Comparison of ENCODE assay signal across 27 cellular contexts in the genomic region with DNA sequence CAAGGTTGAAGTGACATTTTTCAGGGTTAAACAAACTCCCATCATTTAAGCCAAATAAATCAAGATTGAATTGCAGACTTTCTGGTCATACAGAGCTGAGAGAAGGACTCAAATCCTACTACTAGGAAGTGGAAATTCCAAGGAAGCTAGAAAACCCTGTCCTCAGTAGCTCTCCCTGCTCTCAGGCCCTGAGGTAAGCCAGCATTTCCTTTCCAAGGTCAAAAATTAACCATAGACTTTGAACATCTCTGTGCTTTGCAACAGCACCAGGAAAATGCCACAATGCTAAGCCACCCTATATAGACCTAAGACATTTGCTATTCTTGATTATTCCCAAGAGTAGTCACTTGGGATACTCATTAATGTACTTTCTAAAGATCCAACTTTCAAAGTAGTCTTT. TPM values are rescaled to one million over a fixed set of nuclear protein-coding genes. Genes with fewer than 3 reads are reported as not detected.
A peak's percentile ranks its signal among the peaks of the same experiment; 100 is the strongest.
DNase-seq lines count a peak whose midpoint lies in the region; ATAC-seq, FAIRE-seq and TF ChIP-seq lines count a peak whose summit lies in the region.
"Had no signal": no experiment of that assay in that cellular context is flagged by ENCODE, and none has a peak within 500 bp of the region (broad histone marks: within the 10 kb centered on the region; RNA-seq: fewer than 3 reads in every experiment).

No MANE protein-coding gene starts in this region.

- H3K27me3 ChIP-seq in BLaER1 = no peaks in the 10 kb centered on the region
- H3K27me3 ChIP-seq: thyroid gland had no signal

- FAIRE-seq in kidney (lab: Jason Lieb, UNC) = no peak

- no peak overlapping the region for H3K9ac ChIP-seq in BLaER1
- no peak overlapping the region for H3K9ac ChIP-seq in SK-N-MC (ENCODE audit: insufficient read length)
- no peak overlapping the region for H3K9ac ChIP-seq in kidney (ENCODE audit: low read length in 2 of 2)

- intact Hi-C loops in kidney (cut with DNase I) = no loop called here

- H3K27ac ChIP-seq in BLaER1 (no peak overlapping the region), SK-N-MC (peak overlapping the region; percentile 22; the same call in 1 of the 2 replicates), kidney (ENCODE audit: low read depth in 2 of 2, low read length in 2 of 2) (peak overlapping the region; percentile 32 to 62)

- peaks cover 100% of the 10 kb centered on the region for H4K20me1 ChIP-seq in BLaER1

- H3K9me3 ChIP-seq in BLaER1 (no peaks in the 10 kb centered on the region), SK-N-MC (ENCODE audit: low read depth, low read length) (no peaks in the 10 kb centered on the region), kidney (ENCODE audit: control insufficient read depth in 1 of 2, low read length in 2 of 2) (no peaks in the 10 kb centered on the region)
- H3K9me3 ChIP-seq: thyroid gland had no signal

- H3K36me3 Mint-ChIP-seq in nephron (ENCODE audit: low read depth) = no peaks in the 10 kb centered on the region

- peaks cover 50% of the 10 kb centered on the region for H3K4me1 ChIP-seq in BLaER1
- peaks cover 16 to 30% of the 10 kb centered on the region in 2 donors for H3K4me1 ChIP-seq in kidney (ENCODE audit: control insufficient read depth in 1 of 2, insufficient read depth in 1 of 2, low read depth in 1 of 2, low read length in 2 of 2)

- H3K4me3 ChIP-seq in BLaER1 (no peak overlapping the region), SK-N-MC (no peak overlapping the region), kidney (ENCODE audit: low read length in 2 of 2) (no peak overlapping the region)
- H3K4me3 ChIP-seq: skin epidermis, thyroid gland had no signal

- H3K4me3 Mint-ChIP-seq in nephron = peak overlapping the region in 1 of 3 experiments; percentile 14
- H3K4me3 Mint-ChIP-seq: activated naive CD8-positive, alpha-beta T cell treated with anti-CD3 and anti-CD28 coated beads, Interleukin-2, amount 50 U/mL, for 24 hours; stimulated activated naive CD8-positive, alpha-beta T cell treated with anti-CD3 and anti-CD28 coated beads, Interleukin-15, amount 100 ng/mL, for 72 hours; T-helper 2 cell treated with Interferon-gamma antibody and Interleukin-4, amounts not matched to agents 5 μg/mL and 100 μg/mL, for 36 hours had no signal

- ATAC-seq in HG03095 (IDR thresholded peaks at IDR 0.05; ENCODE audit: unreplicated experiment) = no peak
- ATAC-seq: activated naive CD8-positive, alpha-beta T cell treated with anti-CD3 and anti-CD28 coated beads, Interleukin-2, amount 50 U/mL, for 24 hours; Right ventricle myocardium inferior; stimulated activated naive CD8-positive, alpha-beta T cell treated with anti-CD3 and anti-CD28 coated beads, Interleukin-15, amount 100 ng/mL, for 72 hours had no signal

- peaks cover 59% of the 10 kb centered on the region for H3K4me1 Mint-ChIP-seq in nephron

- H3K27ac Mint-ChIP-seq in nephron = peak overlapping the region; percentile 51 to 85 (median 51)
- H3K27ac Mint-ChIP-seq: activated naive CD8-positive, alpha-beta T cell treated with anti-CD3 and anti-CD28 coated beads, Interleukin-2, amount 50 U/mL, for 24 hours; stimulated activated naive CD8-positive, alpha-beta T cell treated with anti-CD3 and anti-CD28 coated beads, Interleukin-15, amount 100 ng/mL, for 72 hours; T-helper 2 cell treated with Interferon-gamma antibody and Interleukin-4, amounts not matched to agents 5 μg/mL and 100 μg/mL, for 36 hours had no signal

- TF ChIP-seq CTCF in kidney (IDR thresholded peaks at IDR 0.05; ENCODE audit: borderline replicate concordance, extremely low read depth, insufficient read depth) (no peak), nephron (IDR thresholded peaks at IDR 0.05; ENCODE audit: unreplicated experiment in 3 of 3) (no peak)

- H3K9me3 Mint-ChIP-seq in nephron = no peaks in the 10 kb centered on the region
- H3K9me3 Mint-ChIP-seq: activated naive CD8-positive, alpha-beta T cell treated with anti-CD3 and anti-CD28 coated beads, Interleukin-2, amount 50 U/mL, for 24 hours; stimulated activated naive CD8-positive, alpha-beta T cell treated with anti-CD3 and anti-CD28 coated beads, Interleukin-15, amount 100 ng/mL, for 72 hours; T-helper 2 cell treated with Interferon-gamma antibody and Interleukin-4, amounts not matched to agents 5 μg/mL and 100 μg/mL, for 36 hours had no signal

- DNase-seq in SK-N-MC (ENCODE audit: low read depth, low spot score) = no peak
- no peak for DNase-seq in kidney
- DNase-seq in medulla oblongata (ENCODE audit: extremely low spot score) = no peak
- no peak for DNase-seq in NCI-H524 (lab: John Stamatoyannopoulos, UW)
- DNase-seq in T-helper 1 cell = no peak
- DNase-seq: activated CD4-positive, alpha-beta T cell treated with anti-CD3 and anti-CD28 coated beads for 4 hours; activated CD8-positive, alpha-beta memory T cell treated with anti-CD3 and anti-CD28 coated beads for 24 hours; activated gamma-delta T cell treated with Interleukin-2 at 50 U/mL for 16 hours; activated naive CD8-positive, alpha-beta T cell treated with anti-CD3 and anti-CD28 coated beads, Interleukin-2, amount 50 U/mL, for 24 hours; COR-L47; DMS79; GF-D8; HCEC 1CT; Karpas-422; NCI-H1417 treated with DMSO at 0.1 percent for 48 hours; NCI-H2081 treated with DMSO at 0.1 percent for 48 hours; NCI-H226; occipital lobe; stimulated activated CD8-positive, alpha-beta memory T cell treated with anti-CD3 and anti-CD28 coated beads, Interleukin-4, amount 100 ng/mL, for 48 hours; stimulated activated naive CD8-positive, alpha-beta T cell treated with anti-CD3 and anti-CD28 coated beads, Interleukin-15, amount 100 ng/mL, for 72 hours; thyroid gland had no signal

- H3K36me3 ChIP-seq in BLaER1 (no peaks in the 10 kb centered on the region), SK-N-MC (ENCODE audit: insufficient read depth, low read length) (no peaks in the 10 kb centered on the region), kidney (ENCODE audit: control insufficient read depth in 1 of 2, insufficient read depth in 2 of 2, low read length in 2 of 2) (no peaks in the 10 kb centered on the region)
- H3K36me3 ChIP-seq: thyroid gland had no signal

- peak overlapping the region; percentile 25; the same call in 1 of the 2 replicates for H3K4me2 ChIP-seq in BLaER1

- H3K27me3 Mint-ChIP-seq in nephron (ENCODE audit: low read depth) = no peaks in the 10 kb centered on the region
- H3K27me3 Mint-ChIP-seq: activated naive CD8-positive, alpha-beta T cell treated with anti-CD3 and anti-CD28 coated beads, Interleukin-2, amount 50 U/mL, for 24 hours; stimulated activated naive CD8-positive, alpha-beta T cell treated with anti-CD3 and anti-CD28 coated beads, Interleukin-15, amount 100 ng/mL, for 72 hours had no signal

RNA-seq across cellular contexts. Expression of a gene that starts 45.1 kb away (rescaled TPM):
- total RNA-seq in kidney = 39.0 TPM
- polyA plus RNA-seq in kidney (ENCODE audit: insufficient read depth, low read depth, low replicate concordance) = 6.7 TPM
